ENCODE assay signal across 1 cellular context in the genomic region with DNA sequence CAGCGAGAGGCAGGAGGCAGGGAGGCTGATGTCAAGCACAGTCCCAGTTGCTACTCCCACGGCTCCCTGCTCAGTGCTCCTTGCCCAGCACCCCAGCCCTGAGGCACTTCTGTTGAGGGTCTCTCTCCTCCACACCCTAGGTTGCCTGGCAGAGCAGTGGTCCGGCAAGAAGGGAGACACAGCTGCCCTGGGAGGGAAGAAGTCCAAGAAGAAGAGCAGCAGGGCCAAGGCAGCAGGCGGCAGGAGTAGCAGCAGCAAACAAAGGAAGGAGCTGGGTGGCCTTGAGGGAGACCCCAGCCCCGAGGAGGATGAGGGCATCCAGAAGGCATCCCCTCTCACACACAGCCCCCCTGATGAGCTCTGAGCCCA.
TF ChIP-seq lines count a peak whose summit lies in the region.

No MANE protein-coding gene starts in this region.

TF ChIP-seq in liver, 16 proteins besides CTCF, POLR2A, EP300 and RAD21 (continued from another document):
- TF ChIP-seq RXRA (IDR thresholded peaks at IDR 0.05) (no peak), YY1 (IDR thresholded peaks at IDR 0.05) (no peak), GABPA (IDR thresholded peaks at IDR 0.05 in 1 of 2, conservative IDR thresholded peaks at IDR 0.05 in 1 of 2) (no peak), JUND (IDR thresholded peaks at IDR 0.05) (no peak), NR2F2 (IDR thresholded peaks at IDR 0.05) (no peak), EGR1 (IDR thresholded peaks at IDR 0.05; ENCODE audit: low read depth in 2 of 2) (no peak), ZBTB33 (IDR thresholded peaks at IDR 0.05) (no peak), TAF1 (conservative IDR thresholded peaks at IDR 0.05) (no peak), HNF4G (IDR thresholded peaks at IDR 0.05) (no peak)
- TF ChIP-seq, protein P1, sequence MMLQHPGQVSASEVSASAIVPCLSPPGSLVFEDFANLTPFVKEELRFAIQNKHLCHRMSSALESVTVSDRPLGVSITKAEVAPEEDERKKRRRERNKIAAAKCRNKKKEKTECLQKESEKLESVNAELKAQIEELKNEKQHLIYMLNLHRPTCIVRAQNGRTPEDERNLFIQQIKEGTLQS (IDR thresholded peaks at IDR 0.05): no peak
- TF ChIP-seq, protein P2, sequence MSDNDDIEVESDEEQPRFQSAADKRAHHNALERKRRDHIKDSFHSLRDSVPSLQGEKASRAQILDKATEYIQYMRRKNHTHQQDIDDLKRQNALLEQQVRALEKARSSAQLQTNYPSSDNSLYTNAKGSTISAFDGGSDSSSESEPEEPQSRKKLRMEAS (IDR thresholded peaks at IDR 0.05): no peak
